In genomic region chr6:85360794-85361642, GRCh38 we compare ENCODE assay signal across 7 cellular contexts.
DNase-seq lines count a peak whose midpoint lies in the region; ATAC-seq and TF ChIP-seq lines count a peak whose summit lies in the region.

No MANE protein-coding gene starts in this region.

- intact Hi-C loops in HCT116 (cut with micrococcal nuclease) (loop anchor here (1.0 to 5.0 kb wide), 2 partner anchors 41 to 103 kb away; no protein-coding TSS in a partner anchor), stomach (cut with DNase I; ENCODE audit: low total_unique reads) (no loop called here)

- peak overlapping the region; percentile 58 for H3K4me2 ChIP-seq in HCT116 (ENCODE audit: low read length)

- TF ChIP-seq POLR2A in HCT116 (IDR thresholded peaks at IDR 0.05; ENCODE audit: borderline replicate concordance, extremely low read depth, insufficient read depth, insufficient read length) (no peak), stomach (IDR thresholded peaks at IDR 0.05) (no peak)

- peak; percentile 94 for ATAC-seq in HCT116
- no peak for ATAC-seq in HG02571 (IDR thresholded peaks at IDR 0.05; ENCODE audit: unreplicated experiment)

- H3K9me2 ChIP-seq in HCT116 (ENCODE audit: insufficient read depth): no peaks in the 10 kb centered on the region

- TF ChIP-seq CTCF in HCT116 (IDR thresholded peaks at IDR 0.05 in 2 of 3, conservative IDR thresholded peaks at IDR 0.05 in 1 of 3; ENCODE audit: borderline replicate concordance in 1 of 3, insufficient read depth in 1 of 3, low read depth in 2 of 3, low read length in 2 of 3): no peak
- TF ChIP-seq CTCF in fibroblast of pulmonary artery (IDR thresholded peaks at IDR 0.05; ENCODE audit: low read length, missing control alignments): no peak
- no peak for TF ChIP-seq CTCF in stomach (IDR thresholded peaks at IDR 0.05)

- H3K27me3 ChIP-seq in HCT116 (ENCODE audit: insufficient read depth, low read length) (no peaks in the 10 kb centered on the region), stomach (no peaks in the 10 kb centered on the region)

- peak overlapping the region; percentile 34 for H3K27ac ChIP-seq in HCT116 (ENCODE audit: low read depth, low read length)
- H3K27ac ChIP-seq in stomach: peak overlapping the region in 1 of 5 donors; percentile 23

- H3K9me3 ChIP-seq in HCT116 (ENCODE audit: control insufficient read depth in 1 of 2, insufficient read depth in 1 of 2, low read depth in 1 of 2, low read length in 2 of 2): no peaks in the 10 kb centered on the region
- no peaks in the 10 kb centered on the region for H3K9me3 ChIP-seq in stomach

- no peaks in the 10 kb centered on the region for H3K79me2 ChIP-seq in HCT116 (ENCODE audit: insufficient read depth, low read length)

- RAD21 ChIA-PET in HCT116 (lab: Charles Lee; ENCODE audit: low non-redundant PET in 1 of 2, low total read pairs in 2 of 2, uncharacterized antibody in 2 of 2, unreplicated experiment in 2 of 2): interaction anchor here (0.6 to 1.3 kb wide), 5 partner anchors 88 to 122 kb away, joined by 3 to 4 read pairs (median 4); no protein-coding TSS in a partner anchor

- no peak overlapping the region for H3K27ac Mint-ChIP-seq in T-helper 2 cell treated with Interferon-gamma antibody and Interleukin-4, amounts not matched to agents 5 μg/mL and 100 μg/mL, for 36 hours

- H3K4me1 ChIP-seq in HCT116 (ENCODE audit: control insufficient read depth in 1 of 2, insufficient read depth in 2 of 2, low read length in 2 of 2) (peaks cover 19 to 70% of the 10 kb centered on the region in 2 experiments), stomach (peaks cover 0 to 9% (median 2%) of the 10 kb centered on the region in 4 donors)

- BruUV-seq in HCT116 (replicated peaks; lab: Mats Ljungman, UMichigan): TSS peak; percentile 64

- H3K36me3 ChIP-seq in HCT116 (ENCODE audit: control insufficient read depth in 1 of 2, insufficient read depth in 2 of 2, low read length in 2 of 2) (no peaks in the 10 kb centered on the region), stomach (no peaks in the 10 kb centered on the region)

- CTCF ChIA-PET in HCT116 (lab: Charles Lee): interaction anchor here (1.8 to 2.6 kb wide), 2 partner anchors 123 to 176 kb away, joined by 9 to 13 read pairs; no protein-coding TSS in a partner anchor

- DNase-seq in HCT116 (ENCODE audit: low read depth, low spot score): peak; percentile 94
- peak; percentile 88 for DNase-seq in RKO (ENCODE audit: low spot score)
- peak; percentile 90 for DNase-seq in fibroblast of pulmonary artery (ENCODE audit: low read depth)
- DNase-seq in stromal cell of bone marrow (ENCODE audit: low read depth): peak; percentile 95
- DNase-seq in T-helper 2 cell treated with Interferon-gamma antibody and Interleukin-4, amounts not matched to agents 5 μg/mL and 100 μg/mL, for 36 hours (ENCODE audit: low spot score): no peak
- DNase-seq in stomach: no peak

- H2AFZ ChIP-seq in HCT116 (ENCODE audit: low read depth, low read length, poor library complexity, severe bottlenecking): no peak overlapping the region

- POLR2A ChIA-PET in HCT116 (lab: Charles Lee): interaction anchor here (1.0 to 3.4 kb wide), 9 partner anchors 10 to 315 kb away, joined by 3 to 27 read pairs (median 5); partner anchors contain the start of gene NT5E

- peak; percentile 32; the same call in 1 of the 2 replicates for TF ChIP-seq RAD21 in HCT116 (IDR thresholded peaks at IDR 0.05; ENCODE audit: low read depth)

- H3K9ac ChIP-seq in HCT116 (ENCODE audit: low read length): peak overlapping the region; percentile 43

- no peaks in the 10 kb centered on the region for H3K27me3 Mint-ChIP-seq in T-helper 2 cell treated with Interferon-gamma antibody and Interleukin-4, amounts not matched to agents 5 μg/mL and 100 μg/mL, for 36 hours (ENCODE audit: low read depth)

- TF ChIP-seq EP300 in stomach (IDR thresholded peaks at IDR 0.05): no peak

- no peak overlapping the region for H3K4me3 Mint-ChIP-seq in T-helper 2 cell treated with Interferon-gamma antibody and Interleukin-4, amounts not matched to agents 5 μg/mL and 100 μg/mL, for 36 hours

- no peaks in the 10 kb centered on the region for H3K9me3 Mint-ChIP-seq in T-helper 2 cell treated with Interferon-gamma antibody and Interleukin-4, amounts not matched to agents 5 μg/mL and 100 μg/mL, for 36 hours

- H3K36me3 Mint-ChIP-seq in T-helper 2 cell treated with Interferon-gamma antibody and Interleukin-4, amounts not matched to agents 5 μg/mL and 100 μg/mL, for 36 hours (ENCODE audit: low read depth): no peaks in the 10 kb centered on the region

- no peaks in the 10 kb centered on the region for H4K20me1 ChIP-seq in HCT116 (ENCODE audit: insufficient read depth)

- peaks cover 6% of the 10 kb centered on the region for H3K4me1 Mint-ChIP-seq in T-helper 2 cell treated with Interferon-gamma antibody and Interleukin-4, amounts not matched to agents 5 μg/mL and 100 μg/mL, for 36 hours (ENCODE audit: low read depth)

- WGBS in stomach, 5 donors: 17 to 51% (median 36%) methylated on average over 1 of the region's 1 CpG

- H3K4me3 ChIP-seq in HCT116 (replicated peaks in 1 of 2; ENCODE audit: low read depth in 1 of 2, low read length in 2 of 2) (no peak overlapping the region), fibroblast of pulmonary artery (replicated peaks; ENCODE audit: low read depth, low read length) (no peak overlapping the region), stomach (no peak overlapping the region)

TF ChIP-seq in HCT116, 20 proteins besides CTCF, POLR2A, EP300 and RAD21:
- peak; percentile 57; the same call in 1 of the 2 replicates for TF ChIP-seq POLR2AphosphoS5 (IDR thresholded peaks at IDR 0.05; ENCODE audit: low read depth, low read length)
- TF ChIP-seq ELF1 (IDR thresholded peaks at IDR 0.05; ENCODE audit: borderline replicate concordance, low read depth): peak; percentile 58; the same call in 1 of the 2 replicates
- peak; percentile 43; the same call in 1 of the 2 replicates for TF ChIP-seq EGR1 (IDR thresholded peaks at IDR 0.05; ENCODE audit: low read depth)
- peak; percentile 90 for TF ChIP-seq SP1 (IDR thresholded peaks at IDR 0.05; ENCODE audit: low read depth)
- peak; percentile 76 for TF ChIP-seq SRF (IDR thresholded peaks at IDR 0.05; ENCODE audit: low read depth)
- no peak for TF ChIP-seq EZH2phosphoT487 (IDR thresholded peaks at IDR 0.05; ENCODE audit: borderline replicate concordance)
- TF ChIP-seq ATF3 (IDR thresholded peaks at IDR 0.05): peak; percentile 55
- TF ChIP-seq REST (IDR thresholded peaks at IDR 0.05; ENCODE audit: low read depth): no peak
- TF ChIP-seq SIN3A (IDR thresholded peaks at IDR 0.05; ENCODE audit: low read depth): peak; percentile 91
- TF ChIP-seq JUND (IDR thresholded peaks at IDR 0.05): peak; percentile 98
- TF ChIP-seq ZBTB33 (IDR thresholded peaks at IDR 0.05; ENCODE audit: extremely low read depth, insufficient replicate concordance, low read length): no peak
- TF ChIP-seq CEBPB (IDR thresholded peaks at IDR 0.05; ENCODE audit: low read depth): peak; percentile 65
- TF ChIP-seq EZH2 (IDR thresholded peaks at IDR 0.05): no peak
- peak; percentile 96 for TF ChIP-seq CBX3 (IDR thresholded peaks at IDR 0.05; ENCODE audit: low read depth)
- peak; percentile 98 for TF ChIP-seq FOSL1 (IDR thresholded peaks at IDR 0.05; ENCODE audit: low read depth)
- TF ChIP-seq MAX (IDR thresholded peaks at IDR 0.05): peak; percentile 95

Comparison
In these comparisons a context has a peak if more than half of its experiments do, and no peak if none do; other contexts are left out.
1. DNase-seq: peak in HCT116 (single experiment), RKO (single experiment), fibroblast of pulmonary artery (single experiment) and stromal cell of bone marrow (single experiment); none in T-helper 2 cell treated with Interferon-gamma antibody and Interleukin-4, amounts not matched to agents 5 μg/mL and 100 μg/mL, for 36 hours (single experiment) and stomach (single experiment).